Comparison of ENCODE assay signal across 8 cellular contexts in the genomic region with DNA sequence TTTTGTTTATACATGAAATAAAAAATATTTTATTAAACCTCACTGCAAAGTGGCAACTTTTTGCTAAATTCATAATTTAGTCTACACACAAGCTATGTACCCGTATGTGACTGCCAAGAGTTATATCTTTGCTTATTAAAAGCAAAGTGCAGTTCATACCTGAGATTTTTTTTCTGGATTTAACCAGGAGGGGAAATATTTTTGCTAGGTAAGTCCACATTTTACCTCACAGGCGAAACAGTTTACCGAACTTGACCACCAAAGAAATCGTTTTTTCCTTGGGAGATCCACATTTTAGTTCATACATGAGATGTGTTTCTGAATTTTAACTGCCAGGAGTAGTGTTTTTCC. TPM values are rescaled to one million over a fixed set of nuclear protein-coding genes. Genes with fewer than 3 reads are reported as not detected.
DNase-seq lines count a peak whose midpoint lies in the region; ATAC-seq and TF ChIP-seq lines count a peak whose summit lies in the region.

No MANE protein-coding gene starts in this region.

- 79 to 89% (median 80%) methylated on average over 4 of the region's 4 CpGs for WGBS in psoas muscle, 3 donors

- H4K20me1 ChIP-seq in PC-9 (ENCODE audit: insufficient read depth): peaks cover 25% of the 10 kb centered on the region

- peaks cover 40% of the 10 kb centered on the region for H3K79me2 ChIP-seq in PC-9 (ENCODE audit: low read depth)

- ATAC-seq in psoas muscle (no peak), GM21528 (IDR thresholded peaks at IDR 0.05; ENCODE audit: low FRiP score, unreplicated experiment) (no peak), HG03565 (IDR thresholded peaks at IDR 0.05; ENCODE audit: unreplicated experiment) (no peak), GM18861 (IDR thresholded peaks at IDR 0.05; ENCODE audit: unreplicated experiment) (no peak)

- CTCF ChIA-PET in PC-9 (lab: Charles Lee): no interaction called here

- H3K4me2 ChIP-seq in PC-9: peak overlapping the region; percentile 75

- no peaks in the 10 kb centered on the region for H3K9me3 ChIP-seq in PC-9 (ENCODE audit: insufficient read depth, low read depth)
- no peaks in the 10 kb centered on the region for H3K9me3 ChIP-seq in psoas muscle

- H2AFZ ChIP-seq in PC-9: peak overlapping the region; percentile 73

- H3K4me3 ChIP-seq in GM06990 (replicated peaks; ENCODE audit: low read depth, low read length) (peak overlapping the region; percentile 62; the same call in 1 of the 2 replicates), PC-9 (peak overlapping the region; percentile 83), epithelial cell of proximal tubule (ENCODE audit: low read depth, low read length) (peak overlapping the region; percentile 74), psoas muscle (peak overlapping the region; percentile 97)

- POLR2A ChIA-PET in PC-9 (lab: Charles Lee; ENCODE audit: unreplicated experiment): no interaction called here

- BruUV-seq in PC-9 (replicated peaks; lab: Mats Ljungman, UMichigan): no TSS peak

- intact Hi-C loops in PC-9 (cut with micrococcal nuclease; ENCODE audit: unreplicated experiment) (no loop called here), psoas muscle (cut with DNase I) (no loop called here)

- H3K36me3 ChIP-seq in GM06990 (ENCODE audit: control insufficient read depth, insufficient read depth, low read length): peaks cover 3% of the 10 kb centered on the region; the same call in 1 of the 2 replicates
- H3K36me3 ChIP-seq in PC-9 (ENCODE audit: low read depth): 0 out of 2 replicates have a peak, but pooled peaks cover 6% of the 10 kb centered on the region
- peaks cover 0 to 23% of the 10 kb centered on the region in 2 donors for H3K36me3 ChIP-seq in psoas muscle (ENCODE audit: insufficient read depth in 1 of 2, low read depth in 1 of 2)

- H3K27me3 ChIP-seq in GM06990 (replicated peaks; ENCODE audit: control insufficient read depth, insufficient read depth, low read length) (no peaks in the 10 kb centered on the region), PC-9 (ENCODE audit: insufficient read depth, low read depth) (no peaks in the 10 kb centered on the region), psoas muscle (ENCODE audit: insufficient read depth in 3 of 3, low read length in 2 of 3) (no peaks in the 10 kb centered on the region)

- H3K9me2 ChIP-seq in PC-9 (ENCODE audit: insufficient read depth): no peaks in the 10 kb centered on the region

- H3K27ac ChIP-seq in PC-9 (no peak overlapping the region), psoas muscle (peak overlapping the region; percentile 99)

- DNase-seq in GM06990 (ENCODE audit: extremely low read depth, insufficient read length) (no peak), PC-9 (no peak), epithelial cell of proximal tubule (ENCODE audit: low read depth) (no peak), psoas muscle (no peak), cerebellar cortex (ENCODE audit: low spot score) (no peak)

- peaks cover 14% of the 10 kb centered on the region; the same call in 1 of the 2 replicates for H3K4me1 ChIP-seq in PC-9 (replicated peaks; ENCODE audit: insufficient read depth)
- peaks cover 35% of the 10 kb centered on the region for H3K4me1 ChIP-seq in psoas muscle

- peaks cover 24% of the 10 kb centered on the region for H3F3A ChIP-seq in PC-9 (ENCODE audit: insufficient read depth, low read depth)

- TF ChIP-seq CTCF in GM06990 (IDR thresholded peaks at IDR 0.05; ENCODE audit: insufficient read depth, low read length, poor library complexity, severe bottlenecking) (no peak), PC-9 (conservative IDR thresholded peaks at IDR 0.05) (no peak), epithelial cell of proximal tubule (conservative IDR thresholded peaks at IDR 0.05; ENCODE audit: low read depth, low read length) (no peak), psoas muscle (IDR thresholded peaks at IDR 0.05) (no peak)

RNA-seq across cellular contexts. Expression of gene JSRP1, which starts 12.2 kb away (rescaled TPM):
- total RNA-seq in PC-9 (2021) (1.1 and 1.4 TPM in 2 replicates), epithelial cell of proximal tubule (3.5 and 4.1 TPM in 2 replicates), psoas muscle (100 to 1,000 TPM; 107 to 191 (median 162) TPM)
- polyA plus RNA-seq in psoas muscle: 100 to 1,000 TPM; 110 to 271 (median 130) TPM

RNA-seq across cellular contexts. Expression of gene PEAK3, which starts 13.5 kb away (rescaled TPM):
- total RNA-seq in PC-9 (2021) (not detected in 2 replicates), epithelial cell of proximal tubule (not detected in 2 replicates), psoas muscle (under 1 TPM; 0.12 to 0.20 (median 0.14) TPM)
- polyA plus RNA-seq in psoas muscle: under 1 TPM in 2 of 3 donors, not detected in 1; 0.01 to 0.08 TPM

RNA-seq across cellular contexts. Expression of gene AMH, which starts 19.3 kb away (rescaled TPM):
- total RNA-seq in PC-9 (2021) (6.9 and 8.1 TPM in 2 replicates), epithelial cell of proximal tubule (0.52 and 1.7 TPM in 2 replicates), psoas muscle (1 to 10 TPM; 1.9 to 3.6 (median 2.7) TPM)
- 1 to 10 TPM in 1 of 3 donors, under 1 TPM in 2; 0.38 to 2.4 (median 0.53) TPM for polyA plus RNA-seq in psoas muscle

RNA-seq across cellular contexts. Expression of gene SF3A2, which starts 31.8 kb away (rescaled TPM):
- 73.5 and 83.0 TPM in 2 replicates for total RNA-seq in PC-9 (2021)
- total RNA-seq in epithelial cell of proximal tubule: 51.7 and 61.2 TPM in 2 replicates
- total RNA-seq in psoas muscle: 10 to 100 TPM; 31.1 to 46.8 (median 40.2) TPM
- 10 to 100 TPM; 25.9 to 33.6 (median 28.9) TPM for polyA plus RNA-seq in psoas muscle

RNA-seq across cellular contexts. Expression of gene PLEKHJ1, which starts 32.3 kb away (rescaled TPM):
- total RNA-seq in PC-9 (2021): 38.6 and 45.9 TPM in 2 replicates
- total RNA-seq in epithelial cell of proximal tubule: 167 and 208 TPM in 2 replicates
- total RNA-seq in psoas muscle: 10 to 100 TPM; 54.9 to 65.5 (median 60.0) TPM
- polyA plus RNA-seq in psoas muscle: 100 to 1,000 TPM in 1 of 3 donors, 10 to 100 TPM in 2; 80.6 to 146 (median 95.3) TPM

Comparison
In these comparisons a context has a peak if more than half of its experiments do, and no peak if none do; other contexts are left out.
1. RNA of gene JSRP1, which starts 12.2 kb away (total RNA-seq): 107 to 191 TPM in psoas muscle; 3.5 to 4.1 TPM in epithelial cell of proximal tubule and 1.1 to 1.4 TPM in PC-9; every median in the first group is over 10 times any median in the second.
2. Peak in every context shown above with its lines, with median percentiles within 50 percentile points of each other: H3K4me3 ChIP-seq.